8 cellular contexts compared by ENCODE assay signal in the genomic region with DNA sequence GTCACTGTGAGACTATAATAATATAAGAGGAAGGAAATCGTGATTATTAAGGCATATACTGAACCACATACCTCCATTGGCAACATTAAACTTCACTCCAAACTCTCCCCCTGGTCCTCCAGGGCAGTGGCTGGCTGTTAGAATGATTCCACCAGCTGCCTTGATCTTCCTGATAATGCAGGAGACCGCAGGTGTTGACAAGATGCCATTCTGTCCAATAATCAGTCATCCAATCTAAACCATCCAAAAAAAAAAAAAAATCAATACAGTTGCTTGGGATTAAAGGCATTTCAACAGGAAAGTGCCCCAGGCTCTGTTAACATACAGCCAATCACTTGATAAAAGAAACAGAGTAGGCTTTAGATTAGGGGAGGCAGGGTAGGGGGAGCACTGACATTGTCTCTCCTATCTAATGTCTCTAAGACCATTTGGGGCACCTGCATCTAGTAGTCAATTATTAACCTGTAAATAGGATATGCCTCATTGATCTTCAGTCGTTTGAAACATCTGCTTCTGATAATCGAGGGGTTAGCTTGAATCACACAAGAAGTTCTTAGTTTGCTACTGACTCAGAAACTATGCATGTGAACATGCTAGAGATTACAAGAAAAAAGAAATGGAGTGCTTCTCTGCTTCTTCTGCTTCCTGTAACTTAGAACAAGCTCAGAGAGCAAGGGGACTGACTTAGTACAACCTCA.
DNase-seq lines count a peak whose midpoint lies in the region; ATAC-seq and TF ChIP-seq lines count a peak whose summit lies in the region.
"Not testable (repeated sequence)": the region's sequence is repeated elsewhere in the genome, so short reads cannot be mapped to it uniquely, and the experiment has no call there.

No MANE protein-coding gene starts in this region.

- TF ChIP-seq CTCF in kidney epithelial cell (IDR thresholded peaks at IDR 0.05; ENCODE audit: insufficient read depth, low read length, poor library complexity, severe bottlenecking) = not testable (repeated sequence)

- not testable (repeated sequence) for H3K27me3 ChIP-seq in kidney epithelial cell (ENCODE audit: control insufficient read depth, insufficient read depth, low read length)

- not testable (repeated sequence) for H3K4me3 ChIP-seq in kidney epithelial cell (ENCODE audit: low read depth, low read length)

- H3K36me3 ChIP-seq in kidney epithelial cell (ENCODE audit: control insufficient read depth, insufficient read depth, low read length) = not testable (repeated sequence)

- DNase-seq in kidney epithelial cell (ENCODE audit: low read depth) = peak; percentile 48

- ATAC-seq in GM18498 (IDR thresholded peaks at IDR 0.05; ENCODE audit: unreplicated experiment) (peak; percentile 83), GM18909 (IDR thresholded peaks at IDR 0.05; ENCODE audit: poor library complexity, unreplicated experiment) (peak; percentile 95), GM21367 (IDR thresholded peaks at IDR 0.05; ENCODE audit: unreplicated experiment) (peak; percentile 62), HG02571 (IDR thresholded peaks at IDR 0.05; ENCODE audit: unreplicated experiment) (peak; percentile 83), HG02938 (IDR thresholded peaks at IDR 0.05; ENCODE audit: unreplicated experiment) (peak; percentile 93), HG03139 (IDR thresholded peaks at IDR 0.05; ENCODE audit: unreplicated experiment) (peak; percentile 73), HG03565 (IDR thresholded peaks at IDR 0.05; ENCODE audit: unreplicated experiment) (peak; percentile 50)
